Comparison of ENCODE assay signal across 22 cellular contexts in genomic region chr6:78770766-78771165, GRCh38.
DNase-seq lines count a peak whose midpoint lies in the region; ATAC-seq and TF ChIP-seq lines count a peak whose summit lies in the region.
"Had no signal": no experiment of that assay in that cellular context is flagged by ENCODE, and none has a peak within 500 bp of the region (broad histone marks: within the 10 kb centered on the region; RNA-seq: fewer than 3 reads in every experiment).

No MANE protein-coding gene starts in this region.

- intact Hi-C loops in left ventricle myocardium inferior (cut with micrococcal nuclease), result no loop called here

- H3K4me3 Mint-ChIP-seq in H9, result no peak overlapping the region
- no peak overlapping the region for H3K4me3 Mint-ChIP-seq in chondrocyte (ENCODE audit: unreplicated experiment)
- H3K4me3 Mint-ChIP-seq: activated naive CD4-positive, alpha-beta T cell treated with anti-CD3 and anti-CD28 coated beads, Interleukin-2, amount 10 ng/mL, durations not matched to agents 7 days and 5 days; nephron had no signal

- H3K4me1 ChIP-seq in H9 (ENCODE audit: insufficient read depth, low read length) (no peaks in the 10 kb centered on the region), left ventricle myocardium inferior (no peaks in the 10 kb centered on the region)
- H3K4me1 ChIP-seq: ascending aorta, SJSA1, transverse colon had no signal

- no peak overlapping the region for H3K56ac ChIP-seq in H9 (ENCODE audit: insufficient read length, low read depth, low read length)

- no CpG with 5 or more reads among the region's 5 CpGs for WGBS in H9 (ENCODE audit: extremely low coverage, insufficient read length, low lambda C conversion rate)

- no peaks in the 10 kb centered on the region for H3K36me3 ChIP-seq in left ventricle myocardium inferior
- H3K36me3 ChIP-seq: ascending aorta, SJSA1, transverse colon had no signal

- H3K79me2 ChIP-seq in H9 (ENCODE audit: insufficient read depth, low read length), result no peaks in the 10 kb centered on the region

- no peak overlapping the region for H3K23ac ChIP-seq in H9 (ENCODE audit: insufficient read length, low read depth, low read length)

- no peak overlapping the region for H2BK12ac ChIP-seq in H9 (ENCODE audit: insufficient read length, low read depth, low read length)

- H3K4me1 Mint-ChIP-seq in H9 (peaks cover 5 to 9% of the 10 kb centered on the region in 2 experiments), chondrocyte (ENCODE audit: low read depth) (no peaks in the 10 kb centered on the region)
- H3K4me1 Mint-ChIP-seq: activated naive CD4-positive, alpha-beta T cell treated with anti-CD3 and anti-CD28 coated beads, Interleukin-2, amount 10 ng/mL, durations not matched to agents 7 days and 5 days; nephron had no signal

- H3K27me3 Mint-ChIP-seq in H9 (ENCODE audit: low read depth) (no peaks in the 10 kb centered on the region), chondrocyte (ENCODE audit: low read depth) (peaks cover 18% of the 10 kb centered on the region)
- H3K27me3 Mint-ChIP-seq: activated naive CD4-positive, alpha-beta T cell treated with anti-CD3 and anti-CD28 coated beads, Interleukin-2, amount 10 ng/mL, durations not matched to agents 7 days and 5 days had no signal

- no peak overlapping the region for H4K8ac ChIP-seq in H9 (replicated peaks; ENCODE audit: insufficient read length, low read depth, low read length)

- H3K27me3 ChIP-seq in H9 (ENCODE audit: insufficient read depth, low read length) (no peaks in the 10 kb centered on the region), left ventricle myocardium inferior (ENCODE audit: low read depth) (no peaks in the 10 kb centered on the region)
- H3K27me3 ChIP-seq: ascending aorta, SJSA1, transverse colon had no signal

- H3K4me3 ChIP-seq in left ventricle myocardium inferior, result no peak overlapping the region
- H3K4me3 ChIP-seq: ascending aorta, SJSA1, transverse colon had no signal

- no peak overlapping the region for H3K14ac ChIP-seq in H9 (ENCODE audit: insufficient read depth, low read length)

- TF ChIP-seq CTCF in H9 (conservative IDR thresholded peaks at IDR 0.05), result peak; percentile 55
- peak; percentile 33 for TF ChIP-seq CTCF in chondrocyte (IDR thresholded peaks at IDR 0.05)
- no peak for TF ChIP-seq CTCF in left ventricle myocardium inferior (IDR thresholded peaks at IDR 0.05; ENCODE audit: borderline replicate concordance)

- no peak overlapping the region for H2BK20ac ChIP-seq in H9 (ENCODE audit: low read depth, low read length, poor library complexity, severe bottlenecking)

- no peaks in the 10 kb centered on the region for H4K20me1 ChIP-seq in H9 (ENCODE audit: control insufficient read depth, insufficient read depth, insufficient read length)

- DNase-seq in H9 (no peak), M059J (ENCODE audit: low read depth) (peak; percentile 3), chondrocyte (ENCODE audit: low spot score) (no peak), lung microvascular endothelial cell (ENCODE audit: low read depth in 2 of 2) (peak; percentile 10 to 14), mucosa of gallbladder (ENCODE audit: low spot score) (no peak), left ventricle myocardium inferior (no peak)
- DNase-seq: activated CD8-positive, alpha-beta memory T cell treated with anti-CD3 and anti-CD28 coated beads for 24 hours; activated naive CD4-positive, alpha-beta T cell treated with anti-CD3 and anti-CD28 coated beads, Interleukin-2, amount 10 ng/mL, durations not matched to agents 7 days and 5 days; activated T-cell treated with anti-CD3 and anti-CD28 coated beads, Interleukin-2, amount 50 U/mL, for 48 hours; KBM-7; NCI-H1105; NCI-H82; stimulated activated CD4-positive, alpha-beta T cell treated with anti-CD3 and anti-CD28 coated beads, Interleukin-1b, Interleukin-23, amount 100 ng/mL, for 48 hours; stimulated activated naive CD4-positive, alpha-beta T cell treated with Interleukin-2 at 50 U/mL for 16 hours; transverse colon had no signal

- no peak overlapping the region for H4K5ac ChIP-seq in H9 (ENCODE audit: insufficient read length, low read depth, low read length)

- H2BK120ac ChIP-seq in H9 (ENCODE audit: low read depth, low read length, poor library complexity, severe bottlenecking), result no peak overlapping the region

- H3K36me3 Mint-ChIP-seq in H9 (ENCODE audit: insufficient read depth in 1 of 3, low read depth in 3 of 3), result peaks cover 0 to 5% (median 0%) of the 10 kb centered on the region in 3 experiments; a peak in 1 of 7 replicates
- no peaks in the 10 kb centered on the region for H3K36me3 Mint-ChIP-seq in chondrocyte (ENCODE audit: low read depth)
- H3K36me3 Mint-ChIP-seq: activated naive CD4-positive, alpha-beta T cell treated with anti-CD3 and anti-CD28 coated beads, Interleukin-2, amount 10 ng/mL, durations not matched to agents 7 days and 5 days had no signal

- no peak overlapping the region for H2BK5ac ChIP-seq in H9 (ENCODE audit: insufficient read length, low read length)

- H3K9me3 ChIP-seq in H9 (ENCODE audit: control insufficient read depth, low read depth, low read length), result no peaks in the 10 kb centered on the region
- H3K9me3 ChIP-seq in left ventricle myocardium inferior (replicated peaks), result peaks cover 11% of the 10 kb centered on the region
- H3K9me3 ChIP-seq: ascending aorta, SJSA1, transverse colon had no signal

- H4K91ac ChIP-seq in H9 (ENCODE audit: insufficient read length, low read depth, low read length), result no peak overlapping the region

- H3K4me2 ChIP-seq in H9 (ENCODE audit: insufficient read depth, insufficient read length, low read length), result no peak overlapping the region

- H3K9ac ChIP-seq in H9 (ENCODE audit: extremely low read depth, insufficient read length, low read length), result no peak overlapping the region

- H3T11ph ChIP-seq in H9 (ENCODE audit: low read length), result no peak overlapping the region

- H3K18ac ChIP-seq in H9 (ENCODE audit: insufficient read length, low read depth, low read length), result no peak overlapping the region

- H3K27ac ChIP-seq in H9 (ENCODE audit: insufficient read length, low read depth, low read length) (no peak overlapping the region), left ventricle myocardium inferior (replicated peaks) (no peak overlapping the region)
- H3K27ac ChIP-seq: ascending aorta, HL-60, SJSA1, transverse colon had no signal

- H2AK5ac ChIP-seq in H9 (ENCODE audit: insufficient read length, low read length), result no peak overlapping the region

- H3K79me1 ChIP-seq in H9 (ENCODE audit: insufficient read depth, low read depth, low read length, poor library complexity, severe bottlenecking), result no peaks in the 10 kb centered on the region

- H3K9me3 Mint-ChIP-seq in H9, result peaks cover 3 to 10% of the 10 kb centered on the region in 2 experiments; a peak in 2 of 5 replicates
- H3K9me3 Mint-ChIP-seq in chondrocyte (ENCODE audit: low read depth), result peaks cover 8% of the 10 kb centered on the region
- H3K9me3 Mint-ChIP-seq: activated naive CD4-positive, alpha-beta T cell treated with anti-CD3 and anti-CD28 coated beads, Interleukin-2, amount 10 ng/mL, durations not matched to agents 7 days and 5 days; nephron had no signal

- no peaks in the 10 kb centered on the region for H3K23me2 ChIP-seq in H9 (ENCODE audit: insufficient read length, low read depth, low read length, poor library complexity, severe bottlenecking)

- no peak overlapping the region for H3K4ac ChIP-seq in H9 (ENCODE audit: low read depth, low read length)

- ATAC-seq in GM19395 (IDR thresholded peaks at IDR 0.05; ENCODE audit: unreplicated experiment), result no peak
- ATAC-seq: activated CD4-positive, CD25-positive, alpha-beta regulatory T cell treated with anti-CD3 and anti-CD28 coated beads, Interleukin-2, amount 50 U/mL, for 24 hours; Panc1 had no signal

- H2AFZ ChIP-seq in H9 (ENCODE audit: low read length), result no peak overlapping the region

- no peak overlapping the region for H3K27ac Mint-ChIP-seq in H9
- no peak overlapping the region for H3K27ac Mint-ChIP-seq in chondrocyte (ENCODE audit: unreplicated experiment)
- H3K27ac Mint-ChIP-seq: activated naive CD4-positive, alpha-beta T cell treated with anti-CD3 and anti-CD28 coated beads, Interleukin-2, amount 10 ng/mL, durations not matched to agents 7 days and 5 days; nephron had no signal

- H2BK15ac ChIP-seq in H9 (ENCODE audit: low read depth, low read length), result no peak overlapping the region

Comparison
In these comparisons a context has a peak if more than half of its experiments do, and no peak if none do; other contexts are left out.
1. DNase-seq: peak in M059J (single experiment) and lung microvascular endothelial cell (2 of 2); none in H9 (single experiment), chondrocyte (single experiment), mucosa of gallbladder (single experiment) and left ventricle myocardium inferior (single experiment).